In genomic region chr2:73922681-73923080, GRCh38 we compare ENCODE assay signal across 20 cellular contexts. TPM values are rescaled to one million over a fixed set of nuclear protein-coding genes. Genes with fewer than 3 reads are reported as not detected.
DNase-seq lines count a peak whose midpoint lies in the region; ATAC-seq and TF ChIP-seq lines count a peak whose summit lies in the region.
"Had no signal": no experiment of that assay in that cellular context is flagged by ENCODE, and none has a peak within 500 bp of the region (broad histone marks: within the 10 kb centered on the region; RNA-seq: fewer than 3 reads in every experiment).

No MANE protein-coding gene starts in this region.

- H3K36me3 Mint-ChIP-seq in T-helper 2 cell treated with Interferon-gamma antibody and Interleukin-4, amounts not matched to agents 5 μg/mL and 100 μg/mL, for 36 hours (ENCODE audit: low read depth) = peaks cover 1% of the 10 kb centered on the region
- H3K36me3 Mint-ChIP-seq in endodermal cell (ENCODE audit: low read depth) = no peaks in the 10 kb centered on the region
- H3K36me3 Mint-ChIP-seq in osteocyte (ENCODE audit: unreplicated experiment) = peaks cover 12% of the 10 kb centered on the region

- no peaks in the 10 kb centered on the region for H4K20me1 ChIP-seq in PC-9 (ENCODE audit: insufficient read depth)

- H3K36me3 ChIP-seq in PC-9 (ENCODE audit: low read depth) (no peaks in the 10 kb centered on the region), endodermal cell (ENCODE audit: control insufficient read depth, insufficient read depth, low read length) (no peaks in the 10 kb centered on the region)

- no peak overlapping the region for H2AFZ ChIP-seq in PC-9

- H3K27ac ChIP-seq in PC-9 (no peak overlapping the region), endodermal cell (ENCODE audit: low read depth, low read length) (no peak overlapping the region)
- H3K27ac ChIP-seq: 22Rv1, RWPE1 had no signal

- no peak overlapping the region for H3K4me3 Mint-ChIP-seq in T-helper 2 cell treated with Interferon-gamma antibody and Interleukin-4, amounts not matched to agents 5 μg/mL and 100 μg/mL, for 36 hours
- H3K4me3 Mint-ChIP-seq in endodermal cell (no peak overlapping the region), osteocyte (ENCODE audit: unreplicated experiment) (no peak overlapping the region)

- CTCF ChIA-PET in PC-9 (lab: Charles Lee) = interaction anchor here (0.6 kb wide), 1 partner anchor 147 kb away, joined by 4 read pairs; no protein-coding TSS in a partner anchor

- H3K27ac Mint-ChIP-seq in T-helper 2 cell treated with Interferon-gamma antibody and Interleukin-4, amounts not matched to agents 5 μg/mL and 100 μg/mL, for 36 hours = peak overlapping the region; percentile 31
- no peak overlapping the region for H3K27ac Mint-ChIP-seq in endodermal cell
- no peak overlapping the region for H3K27ac Mint-ChIP-seq in osteocyte (ENCODE audit: unreplicated experiment)

- peaks cover 20% of the 10 kb centered on the region for H3K4me1 Mint-ChIP-seq in T-helper 2 cell treated with Interferon-gamma antibody and Interleukin-4, amounts not matched to agents 5 μg/mL and 100 μg/mL, for 36 hours (ENCODE audit: low read depth)
- peaks cover 7% of the 10 kb centered on the region for H3K4me1 Mint-ChIP-seq in endodermal cell
- peaks cover 9% of the 10 kb centered on the region for H3K4me1 Mint-ChIP-seq in osteocyte (ENCODE audit: unreplicated experiment)

- no peak overlapping the region for H3K4me3 ChIP-seq in PC-9
- no peak overlapping the region for H3K4me3 ChIP-seq in endodermal cell (ENCODE audit: low read length)

- no peaks in the 10 kb centered on the region for H3K9me3 Mint-ChIP-seq in T-helper 2 cell treated with Interferon-gamma antibody and Interleukin-4, amounts not matched to agents 5 μg/mL and 100 μg/mL, for 36 hours
- H3K9me3 Mint-ChIP-seq in endodermal cell = no peaks in the 10 kb centered on the region
- no peaks in the 10 kb centered on the region for H3K9me3 Mint-ChIP-seq in osteocyte (ENCODE audit: unreplicated experiment)

- H3K9me3 ChIP-seq in PC-9 (ENCODE audit: insufficient read depth, low read depth) (no peaks in the 10 kb centered on the region), endodermal cell (ENCODE audit: control insufficient read depth, low read length) (no peaks in the 10 kb centered on the region)

- BruUV-seq in PC-9 (replicated peaks; lab: Mats Ljungman, UMichigan) = no TSS peak

- H3K27me3 ChIP-seq in PC-9 (ENCODE audit: insufficient read depth, low read depth) (no peaks in the 10 kb centered on the region), endodermal cell (ENCODE audit: control insufficient read depth, insufficient read depth, low read length, poor library complexity, severe bottlenecking) (peaks cover 9% of the 10 kb centered on the region)

- DNase-seq in T-helper 2 cell treated with Interferon-gamma antibody and Interleukin-4, amounts not matched to agents 5 μg/mL and 100 μg/mL, for 36 hours (ENCODE audit: low spot score) = no peak
- DNase-seq in T-helper 2 cell (no peak), PC-9 (no peak), endodermal cell (peak; percentile 15), osteocyte (ENCODE audit: extremely low spot score, unreplicated experiment) (peak; percentile 6), left ventricle myocardium superior (no peak)
- no peak for DNase-seq in activated CD4-positive, alpha-beta T cell treated with anti-CD3 and anti-CD28 coated beads for 1 hour
- DNase-seq: DMS79 treated with DMSO at 0.1 percent for 48 hours, GOT3, IMR-90, NCI-H1105 treated with DMSO at 0.1 percent for 48 hours, NCI-H1694, NCI-H510A, NCI-H82, OCI-M1, SIG-M5 had no signal

- POLR2A ChIA-PET in PC-9 (lab: Charles Lee; ENCODE audit: unreplicated experiment) = no interaction called here

- TF ChIP-seq CTCF in PC-9 (conservative IDR thresholded peaks at IDR 0.05) (no peak), endodermal cell (conservative IDR thresholded peaks at IDR 0.05) (no peak), osteocyte (IDR thresholded peaks at IDR 0.05) (no peak)

- 73 to 75% methylated on average over 5 of the region's 5 CpGs for WGBS in endodermal cell (ENCODE audit: insufficient coverage in 1 of 2, insufficient read length in 1 of 2), 2 experiments

- peak overlapping the region; percentile 45 for H3K4me2 ChIP-seq in PC-9

- H3K27me3 Mint-ChIP-seq in T-helper 2 cell treated with Interferon-gamma antibody and Interleukin-4, amounts not matched to agents 5 μg/mL and 100 μg/mL, for 36 hours (ENCODE audit: low read depth) = peaks cover 2% of the 10 kb centered on the region
- H3K27me3 Mint-ChIP-seq in endodermal cell (ENCODE audit: insufficient read depth) (peaks cover 23% of the 10 kb centered on the region), osteocyte (ENCODE audit: unreplicated experiment) (no peaks in the 10 kb centered on the region)

- intact Hi-C loops in PC-9 (cut with micrococcal nuclease; ENCODE audit: unreplicated experiment) = no loop called here
- intact Hi-C loops in left ventricle myocardium superior (cut with micrococcal nuclease) = no loop called here

- no peaks in the 10 kb centered on the region for H3K9me2 ChIP-seq in PC-9 (ENCODE audit: insufficient read depth)

- ATAC-seq in left ventricle myocardium superior (no peak), GM19452 (IDR thresholded peaks at IDR 0.05; ENCODE audit: unreplicated experiment) (no peak)
- ATAC-seq: HCT116 had no signal

- H3K9ac ChIP-seq in endodermal cell (ENCODE audit: extremely low read depth, low read length, poor library complexity, severe bottlenecking) = no peak overlapping the region

- peaks cover 20% of the 10 kb centered on the region for H3K4me1 ChIP-seq in PC-9 (replicated peaks; ENCODE audit: insufficient read depth)
- no peaks in the 10 kb centered on the region for H3K4me1 ChIP-seq in endodermal cell (ENCODE audit: control insufficient read depth, insufficient read depth, low read length)

- H3F3A ChIP-seq in PC-9 (ENCODE audit: insufficient read depth, low read depth) = peaks cover 9% of the 10 kb centered on the region; the same call in 1 of the 2 replicates

- peaks cover 13% of the 10 kb centered on the region for H3K79me2 ChIP-seq in PC-9 (ENCODE audit: low read depth)

RNA-seq across cellular contexts. Expression of gene DGUOK, which starts 4.0 kb away (rescaled TPM):
- 72.3 and 78.7 TPM in 2 replicates for total RNA-seq in PC-9 (2021)
- 10 to 100 TPM; 61.1 to 85.2 TPM for total RNA-seq in endodermal cell
- 121 TPM for polyA plus RNA-seq in endodermal cell (2013, experiment 1 of 2)
- 111 TPM for polyA plus RNA-seq in endodermal cell (2013, experiment 2 of 2)
- total RNA-seq in osteocyte = 63.9 and 64.8 TPM in 2 replicates
- 18.1 TPM for total RNA-seq in left ventricle myocardium superior

RNA-seq across cellular contexts. Expression of gene ACTG2, which starts 29.9 kb away (rescaled TPM):
- not detected in 2 replicates for total RNA-seq in PC-9 (2021)
- 1 to 10 TPM; 1.5 to 1.6 TPM for total RNA-seq in endodermal cell
- 7.3 TPM for polyA plus RNA-seq in endodermal cell (2013, experiment 1 of 2)
- polyA plus RNA-seq in endodermal cell (2013, experiment 2 of 2) = 12.0 TPM
- total RNA-seq in osteocyte = 190 and 191 TPM in 2 replicates
- 0.32 TPM for total RNA-seq in left ventricle myocardium superior

Comparison
In these comparisons a context has a peak if more than half of its experiments do, and no peak if none do; other contexts are left out.
1. DNase-seq: peak in endodermal cell (single experiment) and osteocyte (single experiment); none in T-helper 2 cell treated with Interferon-gamma antibody and Interleukin-4, amounts not matched to agents 5 μg/mL and 100 μg/mL, for 36 hours (single experiment), T-helper 2 cell (0 of 5), PC-9 (0 of 2), left ventricle myocardium superior (single experiment) and activated CD4-positive, alpha-beta T cell treated with anti-CD3 and anti-CD28 coated beads for 1 hour (single experiment).
2. RNA of gene ACTG2, which starts 29.9 kb away (total RNA-seq): 190 to 191 TPM in osteocyte; 1.5 to 1.6 TPM in endodermal cell, 0.32 TPM in left ventricle myocardium superior (single experiment) and not detected in PC-9; every median in the first group is over 10 times any median in the second.